ENCODE assay signal across 23 cellular contexts in the genomic region with DNA sequence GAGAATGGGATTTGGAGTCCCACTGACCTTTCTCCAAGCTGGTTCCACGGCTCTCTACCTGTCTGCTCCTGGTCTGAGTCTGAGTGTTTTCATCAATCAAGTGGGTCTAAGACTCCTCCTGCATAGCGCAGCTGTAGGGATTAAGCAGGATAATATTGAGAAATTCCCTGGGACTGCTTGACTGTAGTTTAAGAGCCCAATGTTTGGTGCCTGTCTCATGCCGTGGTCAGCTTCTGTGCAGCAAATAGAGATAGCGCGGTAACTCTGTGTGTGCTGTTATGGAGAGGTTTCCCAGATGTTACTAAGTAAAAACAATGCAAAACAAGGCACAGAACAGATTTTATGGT.
"Had no signal": no experiment of that assay in that cellular context is flagged by ENCODE, and none has a peak within 500 bp of the region (broad histone marks: within the 10 kb centered on the region; RNA-seq: fewer than 3 reads in every experiment).

No MANE protein-coding gene starts in this region.

- H3K36me3 ChIP-seq: neutrophil had no signal

- H3K27me3 Mint-ChIP-seq: activated CD4-positive, alpha-beta T cell treated with anti-CD3 and anti-CD28 coated beads, Interleukin-2, amount 10 ng/mL, durations not matched to agents 7 days and 5 days; activated naive CD4-positive, alpha-beta T cell treated with anti-CD3 and anti-CD28 coated beads, Interleukin-2, amount 50 U/mL, for 24 hours; natural killer cell treated with Interleukin-12 subunit alpha and Interleukin-12 subunit beta and Interleukin-15 and Interleukin-18, amount 100 ng/mL, for 72 hours; stimulated activated naive B cell treated with anti-CD40 and anti-IgM and Interleukin-4, amounts not matched to agents 10 μg/mL and 1 μg/mL and 100 μg/mL, for 72 hours; type B pancreatic cell had no signal

- H3K4me3 ChIP-seq: left ventricle myocardium inferior, testis had no signal

- H2AFZ ChIP-seq: parathyroid adenoma had no signal

- ATAC-seq: activated CD8-positive, alpha-beta T cell treated with anti-CD3 and anti-CD28 coated beads, Interleukin-2, amount 10 ng/mL, durations not matched to agents 7 days and 5 days; natural killer cell treated with Interleukin-12 subunit alpha and Interleukin-12 subunit beta and Interleukin-15 and Interleukin-18, amount 100 ng/mL, for 72 hours; stimulated activated naive B cell treated with anti-CD40 and anti-IgM and Interleukin-4, amounts not matched to agents 10 μg/mL and 1 μg/mL and 100 μg/mL, for 72 hours had no signal

- H3K4me3 Mint-ChIP-seq: activated CD4-positive, alpha-beta T cell treated with anti-CD3 and anti-CD28 coated beads, Interleukin-2, amount 10 ng/mL, durations not matched to agents 7 days and 5 days; activated CD8-positive, alpha-beta T cell treated with anti-CD3 and anti-CD28 coated beads, Interleukin-2, amount 10 ng/mL, durations not matched to agents 7 days and 5 days; activated naive CD4-positive, alpha-beta T cell treated with anti-CD3 and anti-CD28 coated beads, Interleukin-2, amount 50 U/mL, for 24 hours; immature natural killer cell; natural killer cell treated with Interleukin-12 subunit alpha and Interleukin-12 subunit beta and Interleukin-15 and Interleukin-18, amount 100 ng/mL, for 72 hours; stimulated activated naive B cell treated with anti-CD40 and anti-IgM and Interleukin-4, amounts not matched to agents 10 μg/mL and 1 μg/mL and 100 μg/mL, for 72 hours; type B pancreatic cell had no signal

- H3K36me3 Mint-ChIP-seq: immature natural killer cell; natural killer cell treated with Interleukin-12 subunit alpha and Interleukin-12 subunit beta and Interleukin-15 and Interleukin-18, amount 100 ng/mL, for 72 hours had no signal

- H3K9me3 ChIP-seq: left ventricle myocardium inferior, neutrophil, testis had no signal

- H3K9me3 Mint-ChIP-seq: activated CD4-positive, alpha-beta T cell treated with anti-CD3 and anti-CD28 coated beads, Interleukin-2, amount 10 ng/mL, durations not matched to agents 7 days and 5 days; activated naive CD4-positive, alpha-beta T cell treated with anti-CD3 and anti-CD28 coated beads, Interleukin-2, amount 50 U/mL, for 24 hours; immature natural killer cell; natural killer cell treated with Interleukin-12 subunit alpha and Interleukin-12 subunit beta and Interleukin-15 and Interleukin-18, amount 100 ng/mL, for 72 hours; stimulated activated naive B cell treated with anti-CD40 and anti-IgM and Interleukin-4, amounts not matched to agents 10 μg/mL and 1 μg/mL and 100 μg/mL, for 72 hours had no signal

- DNase-seq: activated CD4-positive, alpha-beta T cell treated with anti-CD3 and anti-CD28 coated beads, Interleukin-2, amount 10 ng/mL, durations not matched to agents 7 days and 5 days; activated CD4-positive, CD25-positive, alpha-beta regulatory T cell treated with anti-CD3 and anti-CD28 coated beads, Interleukin-2, amount 50 U/mL, for 72 hours; activated CD8-positive, alpha-beta T cell treated with anti-CD3 and anti-CD28 coated beads, Interleukin-2, amount 10 ng/mL, durations not matched to agents 7 days and 5 days; activated gamma-delta T cell treated with Interleukin-2 at 50 U/mL for 16 hours; activated T-cell treated with anti-CD3 and anti-CD28 coated beads, Interleukin-2, amount 50 U/mL, for 1 hour; aorta; central memory CD4-positive, alpha-beta T cell; dermis blood vessel endothelial cell; effector CD8-positive, alpha-beta T cell; foreskin melanocyte; immature natural killer cell; left ventricle myocardium inferior; mammary epithelial cell; stimulated activated CD4-positive, alpha-beta T cell treated with anti-CD3 and anti-CD28 coated beads, Interleukin-2, amount 100 ng/mL, for 48 hours; stimulated activated CD8-positive, alpha-beta memory T cell treated with anti-CD3 and anti-CD28 coated beads, Interleukin-4, amount 100 ng/mL, for 48 hours; stimulated activated naive B cell treated with anti-CD40 and anti-IgM and Interleukin-4, amounts not matched to agents 10 μg/mL and 1 μg/mL and 100 μg/mL, for 72 hours had no signal

- H3K27ac ChIP-seq: left ventricle myocardium inferior, neutrophil, parathyroid adenoma, testis, VCaP had no signal

- H3K27me3 ChIP-seq: neutrophil, testis had no signal

- H3K27ac Mint-ChIP-seq: activated CD4-positive, alpha-beta T cell treated with anti-CD3 and anti-CD28 coated beads, Interleukin-2, amount 10 ng/mL, durations not matched to agents 7 days and 5 days; activated CD8-positive, alpha-beta T cell treated with anti-CD3 and anti-CD28 coated beads, Interleukin-2, amount 10 ng/mL, durations not matched to agents 7 days and 5 days; activated naive CD4-positive, alpha-beta T cell treated with anti-CD3 and anti-CD28 coated beads, Interleukin-2, amount 50 U/mL, for 24 hours; natural killer cell treated with Interleukin-12 subunit alpha and Interleukin-12 subunit beta and Interleukin-15 and Interleukin-18, amount 100 ng/mL, for 72 hours; stimulated activated naive B cell treated with anti-CD40 and anti-IgM and Interleukin-4, amounts not matched to agents 10 μg/mL and 1 μg/mL and 100 μg/mL, for 72 hours; type B pancreatic cell had no signal

- H3K4me1 ChIP-seq: left ventricle myocardium inferior, parathyroid adenoma had no signal

- H3K9ac ChIP-seq: parathyroid adenoma had no signal
